19 cellular contexts compared by ENCODE assay signal in genomic region chr16:13621639-13622038, GRCh38.
"Had no signal": no experiment of that assay in that cellular context is flagged by ENCODE, and none has a peak within 500 bp of the region (broad histone marks: within the 10 kb centered on the region; RNA-seq: fewer than 3 reads in every experiment).

No MANE protein-coding gene starts in this region.

- ATAC-seq: effector memory CD8-positive, alpha-beta T cell; gastrocnemius medialis; left cardiac atrium; lower lobe of right lung; pancreas; right cardiac atrium had no signal

- H3K4me1 ChIP-seq: esophagus muscularis mucosa, gastrocnemius medialis, left ventricle myocardium inferior, lower lobe of right lung, pancreas had no signal

- H3K36me3 ChIP-seq: esophagus muscularis mucosa, gastrocnemius medialis, left ventricle myocardium inferior, lower lobe of right lung, pancreas had no signal

- H3K27me3 ChIP-seq: esophagus muscularis mucosa, gastrocnemius medialis, pancreas had no signal

- H3K9me3 ChIP-seq: esophagus muscularis mucosa, gastrocnemius medialis, left ventricle myocardium inferior, lower lobe of right lung, pancreas had no signal

- H3K27ac ChIP-seq: epithelial cell of prostate, esophagus muscularis mucosa, gastrocnemius medialis, left ventricle myocardium inferior, lower lobe of right lung, pancreas had no signal

- H3K4me3 ChIP-seq: esophagus muscularis mucosa, gastrocnemius medialis, left ventricle myocardium inferior, lower lobe of right lung, pancreas had no signal

- DNase-seq: effector memory CD8-positive, alpha-beta T cell; gastrocnemius medialis; glutamatergic neuron; kidney; left cardiac atrium; left ventricle myocardium inferior; lower lobe of right lung; mesenchymal stem cell; naive B cell; occipital lobe; pancreas; right cardiac atrium; small intestine; stimulated activated CD4-positive, alpha-beta T cell treated with anti-CD3 and anti-CD28 coated beads, Interleukin-12 subunit alpha, Interleukin-12 subunit beta, amount 100 ng/mL, for 4 hours; stimulated activated CD4-positive, alpha-beta T cell treated with anti-CD3 and anti-CD28 coated beads, Interleukin-2, amount 100 ng/mL, for 48 hours; stimulated activated naive CD4-positive, alpha-beta T cell treated with Interleukin-2 at 50 U/mL for 16 hours; trophoblast cell had no signal
